Comparison of ENCODE assay signal across 10 cellular contexts in genomic region chr4:4182835-4183568, GRCh38. TPM values are rescaled to one million over a fixed set of nuclear protein-coding genes. Genes with fewer than 3 reads are reported as not detected.
DNase-seq lines count a peak whose midpoint lies in the region; ATAC-seq lines count a peak whose summit lies in the region.
"Had no signal": no experiment of that assay in that cellular context is flagged by ENCODE, and none has a peak within 500 bp of the region (broad histone marks: within the 10 kb centered on the region; RNA-seq: fewer than 3 reads in every experiment).

No MANE protein-coding gene starts in this region.

- ATAC-seq in HG03571 (IDR thresholded peaks at IDR 0.05; ENCODE audit: unreplicated experiment) = no peak
- ATAC-seq: naive thymus-derived CD8-positive, alpha-beta T cell had no signal

- no peaks in the 10 kb centered on the region for H3K9me3 Mint-ChIP-seq in activated T-helper 2 cell treated with anti-CD3 and anti-CD28 coated beads, Interferon-gamma antibody, Interleukin-2, Interleukin-4, amounts not matched to agents 10 μg/mL and 5 μg/mL and 100 μg/mL, durations not matched to agents 14 hours and 24 hours and 36 hours

- H3K4me1 Mint-ChIP-seq in activated T-helper 2 cell treated with anti-CD3 and anti-CD28 coated beads, Interferon-gamma antibody, Interleukin-2, Interleukin-4, amounts not matched to agents 10 μg/mL and 5 μg/mL and 100 μg/mL, durations not matched to agents 14 hours and 24 hours and 36 hours (ENCODE audit: low read depth) = no peaks in the 10 kb centered on the region

- no peak overlapping the region for H3K27ac Mint-ChIP-seq in activated T-helper 2 cell treated with anti-CD3 and anti-CD28 coated beads, Interferon-gamma antibody, Interleukin-2, Interleukin-4, amounts not matched to agents 10 μg/mL and 5 μg/mL and 100 μg/mL, durations not matched to agents 14 hours and 24 hours and 36 hours
- H3K27ac Mint-ChIP-seq: naive thymus-derived CD8-positive, alpha-beta T cell had no signal

- no peaks in the 10 kb centered on the region for H3K36me3 Mint-ChIP-seq in activated T-helper 2 cell treated with anti-CD3 and anti-CD28 coated beads, Interferon-gamma antibody, Interleukin-2, Interleukin-4, amounts not matched to agents 10 μg/mL and 5 μg/mL and 100 μg/mL, durations not matched to agents 14 hours and 24 hours and 36 hours (ENCODE audit: low read depth)

- H3K36me3 ChIP-seq in H7 (replicated peaks; ENCODE audit: control insufficient read depth, insufficient read depth, low read length) = no peaks in the 10 kb centered on the region
- H3K36me3 ChIP-seq: BLaER1 treated with 17β-estradiol and CSF1 and Interleukin-3, amounts not matched to agents 10 nM and 100 nM had no signal

- DNase-seq in NCI-H1105 treated with DMSO at 0.1 percent for 48 hours (lab: John Stamatoyannopoulos, UW) (peak; percentile 12), NCI-H1105 (lab: John Stamatoyannopoulos, UW) (no peak), H7 (peak; percentile 76), kidney tubule cell (ENCODE audit: low spot score) (peak; percentile 29), kidney glomerular epithelial cell (lab: John Stamatoyannopoulos, UW) (no peak), LoVo (ENCODE audit: low spot score) (no peak)
- DNase-seq in activated T-helper 2 cell treated with anti-CD3 and anti-CD28 coated beads, Interferon-gamma antibody, Interleukin-2, Interleukin-4, amounts not matched to agents 10 μg/mL and 5 μg/mL and 100 μg/mL, durations not matched to agents 14 hours and 24 hours and 36 hours (ENCODE audit: low spot score) = peak; percentile 17

- H3K4me3 ChIP-seq in H7 (ENCODE audit: insufficient read depth, low read depth, low read length) = no peak overlapping the region
- H3K4me3 ChIP-seq: BLaER1 treated with 17β-estradiol and CSF1 and Interleukin-3, amounts not matched to agents 10 nM and 100 nM had no signal

- intact Hi-C loops in activated T-helper 2 cell treated with anti-CD3 and anti-CD28 coated beads, Interferon-gamma antibody, Interleukin-2, Interleukin-4, amounts not matched to agents 10 μg/mL and 5 μg/mL and 100 μg/mL, durations not matched to agents 14 hours and 24 hours and 36 hours (cut with micrococcal nuclease) = no loop called here

- H3K27me3 ChIP-seq in H7 (ENCODE audit: control insufficient read depth, insufficient read depth, low read length) = no peaks in the 10 kb centered on the region; the same call in 1 of the 2 replicates
- H3K27me3 ChIP-seq: BLaER1 treated with 17β-estradiol and CSF1 and Interleukin-3, amounts not matched to agents 10 nM and 100 nM had no signal

- no peaks in the 10 kb centered on the region for H3K27me3 Mint-ChIP-seq in activated T-helper 2 cell treated with anti-CD3 and anti-CD28 coated beads, Interferon-gamma antibody, Interleukin-2, Interleukin-4, amounts not matched to agents 10 μg/mL and 5 μg/mL and 100 μg/mL, durations not matched to agents 14 hours and 24 hours and 36 hours (ENCODE audit: low read depth)

- H3K4me3 Mint-ChIP-seq in activated T-helper 2 cell treated with anti-CD3 and anti-CD28 coated beads, Interferon-gamma antibody, Interleukin-2, Interleukin-4, amounts not matched to agents 10 μg/mL and 5 μg/mL and 100 μg/mL, durations not matched to agents 14 hours and 24 hours and 36 hours (ENCODE audit: low read depth) = no peak overlapping the region
- H3K4me3 Mint-ChIP-seq: naive thymus-derived CD8-positive, alpha-beta T cell had no signal

RNA-seq across cellular contexts. Expression of gene OTOP1, which starts 43.7 kb away (rescaled TPM):
- not detected in 2 replicates for total RNA-seq in H7 (2014; rRNA removed; shearing (Covaris generic))
- not detected in 2 replicates for total RNA-seq in activated T-helper 2 cell treated with anti-CD3 and anti-CD28 coated beads, Interferon-gamma antibody, Interleukin-2, Interleukin-4, amounts not matched to agents 10 μg/mL and 5 μg/mL and 100 μg/mL, durations not matched to agents 14 hours and 24 hours and 36 hours
- total RNA-seq: naive thymus-derived CD8-positive, alpha-beta T cell had no signal

Comparison
In these comparisons a context has a peak if more than half of its experiments do, and no peak if none do; other contexts are left out.
1. DNase-seq: peak in NCI-H1105 treated with DMSO at 0.1 percent for 48 hours (single experiment), H7 (single experiment), activated T-helper 2 cell treated with anti-CD3 and anti-CD28 coated beads, Interferon-gamma antibody, Interleukin-2, Interleukin-4, amounts not matched to agents 10 μg/mL and 5 μg/mL and 100 μg/mL, durations not matched to agents 14 hours and 24 hours and 36 hours (single experiment) and kidney tubule cell (single experiment); none in NCI-H1105 (single experiment), kidney glomerular epithelial cell (single experiment) and LoVo (single experiment).